In genomic region chr6:47157653-47158219, GRCh38 we compare ENCODE assay signal across 26 cellular contexts.
"Had no signal": no experiment of that assay in that cellular context is flagged by ENCODE, and none has a peak within 500 bp of the region (broad histone marks: within the 10 kb centered on the region; RNA-seq: fewer than 3 reads in every experiment).

No MANE protein-coding gene starts in this region.

- H3K4me2 ChIP-seq: hepatocyte had no signal

- ATAC-seq: gastrocnemius medialis; heart left ventricle; left lobe of liver; naive thymus-derived CD4-positive, alpha-beta T cell; stimulated activated naive B cell treated with anti-CD40 and anti-IgM and Interleukin-4, amounts not matched to agents 10 μg/mL and 1 μg/mL and 100 μg/mL, for 72 hours had no signal

- H3K4me3 ChIP-seq: coronary artery, esophagus muscularis mucosa, gastrocnemius medialis, heart left ventricle, hepatocyte, lung, prostate gland, right atrium auricular region, skin epidermis, spleen, stomach, thyroid gland, vagina had no signal

- H3K36me3 Mint-ChIP-seq: memory B cell; naive thymus-derived CD4-positive, alpha-beta T cell; stimulated activated naive B cell treated with anti-CD40 and anti-IgM and Interleukin-4, amounts not matched to agents 10 μg/mL and 1 μg/mL and 100 μg/mL, for 72 hours had no signal

- DNase-seq: dermis blood vessel endothelial cell; effector memory CD4-positive, alpha-beta T cell; gastrocnemius medialis; heart left ventricle; kidney; midbrain; naive thymus-derived CD4-positive, alpha-beta T cell; nucleus accumbens; spleen; stimulated activated CD4-positive, alpha-beta T cell treated with anti-CD3 and anti-CD28 coated beads, Interleukin-2, amount 100 ng/mL, for 48 hours; stimulated activated naive B cell treated with anti-CD40 and anti-IgM and Interleukin-4, amounts not matched to agents 10 μg/mL and 1 μg/mL and 100 μg/mL, for 72 hours; stomach; thyroid gland; trophoblast cell had no signal

- H3K27me3 ChIP-seq: esophagus muscularis mucosa, gastrocnemius medialis, heart left ventricle, hepatocyte, right atrium auricular region, spleen, stomach, thyroid gland, vagina had no signal

- FAIRE-seq: endothelial cell of umbilical vein, kidney had no signal

- H3K27ac Mint-ChIP-seq: memory B cell; naive thymus-derived CD4-positive, alpha-beta T cell; nephron; stimulated activated naive B cell treated with anti-CD40 and anti-IgM and Interleukin-4, amounts not matched to agents 10 μg/mL and 1 μg/mL and 100 μg/mL, for 72 hours had no signal

- H3K4me3 Mint-ChIP-seq: memory B cell; naive thymus-derived CD4-positive, alpha-beta T cell; nephron; stimulated activated naive B cell treated with anti-CD40 and anti-IgM and Interleukin-4, amounts not matched to agents 10 μg/mL and 1 μg/mL and 100 μg/mL, for 72 hours had no signal

- H3K27me3 Mint-ChIP-seq: stimulated activated naive B cell treated with anti-CD40 and anti-IgM and Interleukin-4, amounts not matched to agents 10 μg/mL and 1 μg/mL and 100 μg/mL, for 72 hours had no signal

- H3K36me3 ChIP-seq: esophagus muscularis mucosa, gastrocnemius medialis, heart left ventricle, prostate gland, right atrium auricular region, spleen, stomach, thyroid gland, vagina had no signal

- H2AFZ ChIP-seq: hepatocyte had no signal

- H3K9me3 ChIP-seq: esophagus muscularis mucosa, gastrocnemius medialis, heart left ventricle, prostate gland, right atrium auricular region, spleen, stomach, thyroid gland, vagina had no signal

- H3K4me1 ChIP-seq: esophagus muscularis mucosa, gastrocnemius medialis, prostate gland, right atrium auricular region, vagina had no signal

- H3K9me3 Mint-ChIP-seq: memory B cell; nephron; stimulated activated naive B cell treated with anti-CD40 and anti-IgM and Interleukin-4, amounts not matched to agents 10 μg/mL and 1 μg/mL and 100 μg/mL, for 72 hours had no signal

- H3K27ac ChIP-seq: coronary artery, esophagus muscularis mucosa, gastrocnemius medialis, heart left ventricle, hepatocyte, prostate gland, right atrium auricular region, skin epidermis, spleen, stomach, vagina had no signal

- H3K4me1 Mint-ChIP-seq: memory B cell; naive thymus-derived CD4-positive, alpha-beta T cell; nephron had no signal
